24 cellular contexts compared by ENCODE assay signal in genomic region chr12:85657251-85657650, GRCh38.
"Had no signal": no experiment of that assay in that cellular context is flagged by ENCODE, and none has a peak within 500 bp of the region (broad histone marks: within the 10 kb centered on the region; RNA-seq: fewer than 3 reads in every experiment).

No MANE protein-coding gene starts in this region.

- DNase-seq: natural killer cell; occipital lobe; ovary; posterior cingulate gyrus; psoas muscle; right cardiac atrium; right lobe of liver; sigmoid colon; spleen; stimulated activated CD4-positive, alpha-beta T cell treated with anti-CD3 and anti-CD28 coated beads, Interleukin-12 subunit alpha, Interleukin-12 subunit beta, amount 100 ng/mL, for 4 hours; stimulated activated CD4-positive, alpha-beta T cell treated with anti-CD3 and anti-CD28 coated beads, Interleukin-1b, Interleukin-23, amount 100 ng/mL, for 48 hours; stimulated activated CD4-positive, alpha-beta T cell treated with anti-CD3 and anti-CD28 coated beads, Interleukin-4, amount 100 ng/mL, for 1 hour; stimulated activated CD4-positive, alpha-beta T cell treated with anti-CD3 and anti-CD28 coated beads, Interleukin-4, amount 100 ng/mL, for 4 hours; stimulated activated CD8-positive, alpha-beta memory T cell treated with anti-CD3 and anti-CD28 coated beads, Interleukin-4, amount 100 ng/mL, for 48 hours; stimulated activated naive CD4-positive, alpha-beta T cell; stimulated activated naive CD8-positive, alpha-beta T cell treated with anti-CD3 and anti-CD28 coated beads, Interleukin-15, amount 100 ng/mL, for 72 hours; stimulated activated naive CD8-positive, alpha-beta T cell treated with anti-CD3 and anti-CD28 coated beads, Interleukin-15, Interleukin-2, amounts not matched to agents 100 U/mL and 50 U/mL, for 24 hours; substantia nigra; testis; tibial artery; transverse colon; upper lobe of right lung; uterus had no signal

- ATAC-seq: natural killer cell; psoas muscle; right cardiac atrium; right lobe of liver; stimulated activated memory B cell treated with anti-CD40 and anti-IgM and Interleukin-4, amounts not matched to agents 10 μg/mL and 1 μg/mL and 100 μg/mL, for 72 hours; stimulated activated naive CD8-positive, alpha-beta T cell treated with anti-CD3 and anti-CD28 coated beads, Interleukin-15, amount 100 ng/mL, for 72 hours; stimulated activated naive CD8-positive, alpha-beta T cell treated with anti-CD3 and anti-CD28 coated beads, Interleukin-15, Interleukin-2, amounts not matched to agents 100 U/mL and 50 U/mL, for 24 hours; upper lobe of right lung had no signal
